Comparison of ENCODE assay signal across 8 cellular contexts in genomic region chr3:12663936-12664908, GRCh38. TPM values are rescaled to one million over a fixed set of nuclear protein-coding genes. Genes with fewer than 3 reads are reported as not detected.
DNase-seq lines count a peak whose midpoint lies in the region; ATAC-seq and TF ChIP-seq lines count a peak whose summit lies in the region.

Gene RAF1, minus strand, starts transcription at chr3:12664117. Its CDS starts 45,396 bp downstream, at chr3:12618721.

- H2AFZ ChIP-seq in SK-N-SH (ENCODE audit: low read depth) = peak within 1 kb of the TSS; percentile 95

- DNase-seq in GM04504 (ENCODE audit: low read depth) (peak; percentile 96), NCI-H1048 (lab: John Stamatoyannopoulos, UW) (peak; percentile 97), SK-N-SH (peak; percentile 96), germinal center (ENCODE audit: low spot score) (peak; percentile 97), nucleus accumbens (lab: John Stamatoyannopoulos, UW) (peak; percentile 80 to 99 (median 97)), suprapubic skin (ENCODE audit: low spot score in 2 of 2) (peak; percentile 98 to 99)
- peak; percentile 98 for DNase-seq in activated naive CD4-positive, alpha-beta T cell treated with anti-CD3 and anti-CD28 coated beads, Interleukin-2, amount 50 U/mL, for 16 hours

- TF ChIP-seq EP300 in SK-N-SH (IDR thresholded peaks at IDR 0.05; ENCODE audit: borderline replicate concordance in 1 of 2, low read depth in 1 of 2, low read length in 1 of 2) (peak in 1 of 2 experiments; percentile 28; a peak in 2 of 4 replicates), suprapubic skin (IDR thresholded peaks at IDR 0.05) (no peak)

- H3K4me1 ChIP-seq in SK-N-SH (ENCODE audit: control insufficient read depth in 1 of 2, insufficient read depth in 2 of 2, low read depth in 1 of 2, low read length in 1 of 2) = peaks cover 3 to 15% of the 10 kb centered on the region in 2 experiments; a peak in 2 of 4 replicates
- H3K4me1 ChIP-seq in suprapubic skin = peaks cover 36% of the 10 kb centered on the region

- H3K9me3 ChIP-seq in SK-N-SH (no peaks in the 10 kb centered on the region), suprapubic skin (no peaks in the 10 kb centered on the region)

- H3K27ac ChIP-seq in SK-N-SH (ENCODE audit: low read depth in 2 of 2, low read length in 1 of 2) (peak within 1 kb of the TSS; percentile 97 to 98), suprapubic skin (peak within 1 kb of the TSS; percentile 100)

- TF ChIP-seq RAD21 in SK-N-SH (IDR thresholded peaks at IDR 0.05; ENCODE audit: low read length) = no peak

- H3F3A ChIP-seq in SK-N-SH (replicated peaks; ENCODE audit: insufficient read depth) = peaks cover 13% of the 10 kb centered on the region

- H3K36me3 ChIP-seq in SK-N-SH (replicated peaks in 1 of 2; ENCODE audit: control insufficient read depth in 1 of 2, insufficient read depth in 2 of 2, low read length in 1 of 2) (no peaks in the 10 kb centered on the region), suprapubic skin (no peaks in the 10 kb centered on the region)

- H3K27me3 ChIP-seq in SK-N-SH (ENCODE audit: insufficient read depth) (no peaks in the 10 kb centered on the region), suprapubic skin (no peaks in the 10 kb centered on the region)

- peaks cover 46% of the 10 kb centered on the region for H3K79me2 ChIP-seq in SK-N-SH (ENCODE audit: insufficient read depth)

- CTCF ChIA-PET in SK-N-SH (lab: Yijun Ruan, JAX) = interaction anchor here (0.7 to 1.3 kb wide), 3 partner anchors 52 to 108 kb away, joined by 3 to 6 read pairs (median 3); no protein-coding TSS in a partner anchor

- 5% methylated on average over 16 of the region's 62 CpGs for whole genome bisulfite sequencing in SK-N-SH (ENCODE audit: low lambda C conversion rate)
- 0% methylated on average over 56 of the region's 62 CpGs for WGBS in suprapubic skin

- no peaks in the 10 kb centered on the region for H3K9me2 ChIP-seq in SK-N-SH

- peaks cover 29% of the 10 kb centered on the region for H4K20me1 ChIP-seq in SK-N-SH (ENCODE audit: insufficient read depth)

- peak; percentile 71 to 90 for TF ChIP-seq POLR2A in suprapubic skin (IDR thresholded peaks at IDR 0.05)

- peak within 1 kb of the TSS; percentile 89 for H3K4me2 ChIP-seq in SK-N-SH

- POLR2A ChIA-PET in SK-N-SH (lab: Yijun Ruan, JAX) = interaction anchor here (0.6 to 1.5 kb wide), 4 partner anchors 14 to 178 kb away, joined by 3 to 5 read pairs (median 3); partner anchors contain the start of gene RPL32

- no peak for TF ChIP-seq CTCF in SK-N-SH (IDR thresholded peaks at IDR 0.05)
- no peak for TF ChIP-seq CTCF in suprapubic skin (IDR thresholded peaks at IDR 0.05)

- H3K9ac ChIP-seq in SK-N-SH = peak within 1 kb of the TSS; percentile 100

- peak within 1 kb of the TSS; percentile 86 to 94 for H3K4me3 ChIP-seq in SK-N-SH (ENCODE audit: low read depth in 2 of 2, low read length in 1 of 2)
- peak within 1 kb of the TSS; percentile 87 for H3K4me3 ChIP-seq in suprapubic skin

- ATAC-seq in HG02571 (IDR thresholded peaks at IDR 0.05; ENCODE audit: unreplicated experiment) = peak; percentile 88

TF ChIP-seq in SK-N-SH, 30 proteins besides CTCF, POLR2A, EP300 and RAD21:
- TF ChIP-seq GABPA (IDR thresholded peaks at IDR 0.05; ENCODE audit: low read depth) = no peak
- TF ChIP-seq REST (IDR thresholded peaks at IDR 0.05; ENCODE audit: low read depth, low read length) = peak; percentile 49
- 0 out of 2 replicates have a peak, but pooled peaks have one; percentile 52 for TF ChIP-seq RFX5 (IDR thresholded peaks at IDR 0.05; ENCODE audit: low read length)
- no peak for TF ChIP-seq IRF3 (IDR thresholded peaks at IDR 0.05; ENCODE audit: low read depth, low read length)
- TF ChIP-seq RCOR1 (IDR thresholded peaks at IDR 0.05; ENCODE audit: low read length) = peak; percentile 67; the same call in 1 of the 2 replicates
- TF ChIP-seq ZBTB33 (IDR thresholded peaks at IDR 0.05; ENCODE audit: borderline replicate concordance, low read depth) = no peak
- peak; percentile 28; the same call in 1 of the 2 replicates for TF ChIP-seq TEAD4 (IDR thresholded peaks at IDR 0.05; ENCODE audit: borderline replicate concordance, insufficient read depth)
- TF ChIP-seq FOSL2 (IDR thresholded peaks at IDR 0.05; ENCODE audit: borderline replicate concordance, low read depth) = no peak
- TF ChIP-seq FOXM1 (IDR thresholded peaks at IDR 0.05; ENCODE audit: low read depth) = no peak
- peak; percentile 12; the same call in 1 of the 2 replicates for TF ChIP-seq SMC3 (IDR thresholded peaks at IDR 0.05; ENCODE audit: low read depth, low read length)
- 0 out of 2 replicates have a peak, but pooled peaks have one; percentile 31 for TF ChIP-seq SIN3A (IDR thresholded peaks at IDR 0.05; ENCODE audit: borderline replicate concordance, low read depth, low read length)
- peak; percentile 97 for TF ChIP-seq POLR2AphosphoS5 (IDR thresholded peaks at IDR 0.05; ENCODE audit: low read depth, low read length)
- TF ChIP-seq ELF1 (IDR thresholded peaks at IDR 0.05) = no peak
- TF ChIP-seq NRF1 (IDR thresholded peaks at IDR 0.05; ENCODE audit: low read depth, low read length) = peak; percentile 82
- TF ChIP-seq NFIC (IDR thresholded peaks at IDR 0.05; ENCODE audit: borderline replicate concordance) = peak; percentile 28; the same call in 1 of the 2 replicates
- TF ChIP-seq MAX (IDR thresholded peaks at IDR 0.05; ENCODE audit: low read depth) = peak; percentile 74
- peak; percentile 93 for TF ChIP-seq YY1 (IDR thresholded peaks at IDR 0.05; ENCODE audit: low read depth)
- peak; percentile 86 for TF ChIP-seq TAF1 (IDR thresholded peaks at IDR 0.05; ENCODE audit: borderline replicate concordance, low read depth, low read length)
- peak; percentile 86 for TF ChIP-seq MXI1 (IDR thresholded peaks at IDR 0.05; ENCODE audit: low read depth, low read length)
- TF ChIP-seq CHD2 (IDR thresholded peaks at IDR 0.05; ENCODE audit: low read length, partially characterized antibody) = peak; percentile 80
- TF ChIP-seq EZH2phosphoT487 (IDR thresholded peaks at IDR 0.05; ENCODE audit: borderline replicate concordance, low read depth) = no peak

RNA-seq across cellular contexts. Expression of gene RAF1, which starts in this region (rescaled TPM):
- 58.7 and 82.3 TPM in 2 replicates for polyA plus RNA-seq in SK-N-SH (2012; rRNA removed)
- polyA plus RNA-seq in SK-N-SH (2012; cell fraction: cytosol; rRNA removed) = 39.8 and 52.9 TPM in 2 replicates
- polyA plus RNA-seq in SK-N-SH (2012; cell fraction: nucleus; rRNA removed) = 98.4 and 158 TPM in 2 replicates
- 100 to 1,000 TPM in 3 of 4 donors, 10 to 100 TPM in 1; 96.3 to 155 (median 123) TPM for total RNA-seq in suprapubic skin

Comparison
In these comparisons a context has a peak if more than half of its experiments do, and no peak if none do; other contexts are left out.
1. Peak in every context shown above with its lines: DNase-seq, ATAC-seq, H3K4me3 ChIP-seq and H3K27ac ChIP-seq.